Comparison of ENCODE assay signal across 8 cellular contexts in genomic region chr18:23943104-23943503, GRCh38.
DNase-seq lines count a peak whose midpoint lies in the region; ATAC-seq lines count a peak whose summit lies in the region.

No MANE protein-coding gene starts in this region.

- POLR2A ChIA-PET in activated CD4-positive, alpha-beta T cell treated with anti-CD3 and anti-CD28 coated beads, Interleukin-2, amount 10 ng/mL, durations not matched to agents 7 days and 5 days (lab: Charles Lee): no interaction called here

- peak; percentile 85 to 91 for ATAC-seq in activated CD4-positive, CD25-positive, alpha-beta regulatory T cell treated with anti-CD3 and anti-CD28 coated beads, Interleukin-2, amount 50 U/mL, for 24 hours
- peak; percentile 82 for ATAC-seq in HG02798 (IDR thresholded peaks at IDR 0.05; ENCODE audit: poor library complexity, unreplicated experiment)

- peaks cover 11% of the 10 kb centered on the region for H3K27me3 Mint-ChIP-seq in activated CD4-positive, alpha-beta T cell treated with anti-CD3 and anti-CD28 coated beads, Interleukin-2, amount 10 ng/mL, durations not matched to agents 7 days and 5 days

- peaks cover 52% of the 10 kb centered on the region for H3K4me1 Mint-ChIP-seq in activated CD4-positive, alpha-beta T cell treated with anti-CD3 and anti-CD28 coated beads, Interleukin-2, amount 10 ng/mL, durations not matched to agents 7 days and 5 days

- H3K36me3 Mint-ChIP-seq in activated CD4-positive, alpha-beta T cell treated with anti-CD3 and anti-CD28 coated beads, Interleukin-2, amount 10 ng/mL, durations not matched to agents 7 days and 5 days (ENCODE audit: low read depth): peaks cover 4% of the 10 kb centered on the region

- H3K9me3 Mint-ChIP-seq in activated CD4-positive, alpha-beta T cell treated with anti-CD3 and anti-CD28 coated beads, Interleukin-2, amount 10 ng/mL, durations not matched to agents 7 days and 5 days: no peaks in the 10 kb centered on the region

- DNase-seq in activated CD4-positive, CD25-positive, alpha-beta regulatory T cell treated with anti-CD3 and anti-CD28 coated beads, Interleukin-2, amount 50 U/mL, for 72 hours: no peak
- DNase-seq in activated CD4-positive, alpha-beta T cell treated with anti-CD3 and anti-CD28 coated beads, Interleukin-2, amount 10 ng/mL, durations not matched to agents 7 days and 5 days: peak; percentile 69
- DNase-seq in stimulated activated CD4-positive, alpha-beta T cell treated with anti-CD3 and anti-CD28 coated beads, TNF-alpha, amount 100 ng/mL, for 24 hours (ENCODE audit: low read depth in 3 of 3): peak in 2 of 3 experiments; percentile 20 to 46
- no peak for DNase-seq in DMS53 treated with DMSO at 0.1 percent for 48 hours (lab: John Stamatoyannopoulos, UW; ENCODE audit: unreplicated experiment)
- DNase-seq in NCI-H2196 (lab: John Stamatoyannopoulos, UW; ENCODE audit: unreplicated experiment): no peak
- no peak for DNase-seq in amygdala (lab: John Stamatoyannopoulos, UW)

- peak overlapping the region; percentile 40 for H3K4me3 Mint-ChIP-seq in activated CD4-positive, alpha-beta T cell treated with anti-CD3 and anti-CD28 coated beads, Interleukin-2, amount 10 ng/mL, durations not matched to agents 7 days and 5 days

- H3K27ac Mint-ChIP-seq in activated CD4-positive, alpha-beta T cell treated with anti-CD3 and anti-CD28 coated beads, Interleukin-2, amount 10 ng/mL, durations not matched to agents 7 days and 5 days: peak overlapping the region; percentile 86

- CTCF ChIA-PET in activated CD4-positive, alpha-beta T cell treated with anti-CD3 and anti-CD28 coated beads, Interleukin-2, amount 10 ng/mL, durations not matched to agents 7 days and 5 days (lab: Charles Lee): interaction anchor here (0.7 to 1.3 kb wide), 3 partner anchors 9 to 50 kb away, joined by 3 to 4 read pairs (median 3); no protein-coding TSS in a partner anchor

Comparison
In these comparisons a context has a peak if more than half of its experiments do, and no peak if none do; other contexts are left out.
1. DNase-seq: peak in activated CD4-positive, alpha-beta T cell treated with anti-CD3 and anti-CD28 coated beads, Interleukin-2, amount 10 ng/mL, durations not matched to agents 7 days and 5 days (single experiment) and stimulated activated CD4-positive, alpha-beta T cell treated with anti-CD3 and anti-CD28 coated beads, TNF-alpha, amount 100 ng/mL, for 24 hours (2 of 3); none in activated CD4-positive, CD25-positive, alpha-beta regulatory T cell treated with anti-CD3 and anti-CD28 coated beads, Interleukin-2, amount 50 U/mL, for 72 hours (single experiment), DMS53 treated with DMSO at 0.1 percent for 48 hours (single experiment), NCI-H2196 (single experiment) and amygdala (0 of 56).